In the genomic region with DNA sequence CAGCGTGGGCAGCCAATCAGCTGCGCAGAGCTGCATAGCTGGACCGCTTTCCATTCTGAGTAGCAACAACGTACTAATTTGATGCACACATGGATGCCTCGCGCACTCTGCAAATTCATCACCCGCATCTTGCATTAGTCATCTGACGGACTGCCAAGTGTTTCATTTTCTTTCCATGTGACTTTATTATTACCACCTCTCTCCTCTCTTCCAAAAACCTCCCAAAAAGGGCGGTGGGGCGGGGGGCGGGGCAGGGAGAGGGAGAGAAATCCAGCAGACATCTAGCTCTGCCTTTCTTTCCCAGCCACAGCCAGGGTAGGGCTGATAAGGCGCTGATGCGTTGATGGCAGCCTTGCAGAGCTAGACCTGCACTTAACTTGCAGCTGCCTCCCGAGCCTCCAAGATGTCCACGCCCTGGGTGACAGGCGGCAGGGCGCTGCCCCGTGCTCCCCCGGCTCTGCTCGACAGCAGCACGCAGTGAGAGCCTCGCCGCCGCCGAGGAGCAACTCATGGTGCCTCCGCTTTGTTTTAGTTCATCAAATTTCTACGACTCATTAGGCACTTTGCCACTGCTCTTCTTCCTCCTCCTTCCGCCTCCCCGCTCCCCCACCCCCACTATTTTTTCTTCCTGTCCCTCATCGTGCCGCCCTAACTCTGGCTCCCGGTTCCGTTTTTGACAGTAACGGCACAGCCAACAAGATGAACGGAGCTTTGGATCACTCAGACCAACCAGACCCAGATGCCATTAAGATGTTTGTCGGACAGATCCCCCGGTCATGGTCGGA, we compare ENCODE assay signal across 8 cellular contexts.
DNase-seq lines count a peak whose midpoint lies in the region; ATAC-seq, FAIRE-seq and TF ChIP-seq lines count a peak whose summit lies in the region.

No MANE protein-coding gene starts in this region.

- TF ChIP-seq CTCF in pancreas (IDR thresholded peaks at IDR 0.05), result no peak
- no peak for TF ChIP-seq CTCF in vagina (IDR thresholded peaks at IDR 0.05)

- H3K4me1 ChIP-seq in pancreas, result peaks cover 0 to 10% (median 0%) of the 10 kb centered on the region in 3 donors
- peaks cover 20% of the 10 kb centered on the region for H3K4me1 ChIP-seq in vagina

- FAIRE-seq in pancreas (lab: Jason Lieb, UNC), result no peak

- H3K27ac ChIP-seq in pancreas (peak overlapping the region in 3 of 4 donors; percentile 16 to 65 (median 37)), vagina (peak overlapping the region; percentile 86)

- ATAC-seq in HG02870 (IDR thresholded peaks at IDR 0.05; ENCODE audit: unreplicated experiment) (peak; percentile 25), Right ventricle myocardium inferior (peak; percentile 70), pancreas (peak; percentile 54 to 65 (median 56))

- H3K9me3 ChIP-seq in pancreas (no peaks in the 10 kb centered on the region), vagina (no peaks in the 10 kb centered on the region)

- H3K27me3 ChIP-seq in pancreas (no peaks in the 10 kb centered on the region), vagina (no peaks in the 10 kb centered on the region)

- TF ChIP-seq POLR2A in vagina (IDR thresholded peaks at IDR 0.05), result no peak

- intact Hi-C loops in Right ventricle myocardium inferior (cut with DNase I), result loop anchor here (5.0 kb wide), 2 partner anchors 118 to 148 kb away; a partner anchor contains a TSS
- intact Hi-C loops in pancreas (cut with DNase I), result no loop called here
- intact Hi-C loops in vagina (cut with DNase I), result no loop called here

- H3K4me3 ChIP-seq in pancreas (peak overlapping the region; percentile 29 to 51 (median 44)), vagina (peak overlapping the region; percentile 61 to 66)

- peak; percentile 69 for DNase-seq in GF-D8 (lab: John Stamatoyannopoulos, UW)
- DNase-seq in RPMI8226, result peak; percentile 77
- peak; percentile 73 for DNase-seq in activated naive CD4-positive, alpha-beta T cell treated with anti-CD3 and anti-CD28 coated beads, Interleukin-2, amount 50 U/mL, for 16 hours
- peak; percentile 87 for DNase-seq in Right ventricle myocardium inferior (ENCODE audit: missing footprints)
- DNase-seq in pancreas, result peak in 2 of 6 donors; percentile 39 to 68
- peak in 1 of 2 donors; percentile 88 for DNase-seq in vagina (ENCODE audit: extremely low spot score in 2 of 2)
- no peak for DNase-seq in NCI-H1417 treated with DMSO at 0.1 percent for 48 hours (lab: John Stamatoyannopoulos, UW)

- H3K36me3 ChIP-seq in pancreas, result no peaks in the 10 kb centered on the region
- no peaks in the 10 kb centered on the region for H3K36me3 ChIP-seq in vagina

- 1 to 2% methylated on average over 38 of the region's 38 CpGs for WGBS in pancreas, 2 donors
